In genomic region chr2:117631141-117631540, GRCh38 we compare ENCODE assay signal across 19 cellular contexts.
DNase-seq lines count a peak whose midpoint lies in the region; TF ChIP-seq lines count a peak whose summit lies in the region.
"Had no signal": no experiment of that assay in that cellular context is flagged by ENCODE, and none has a peak within 500 bp of the region (broad histone marks: within the 10 kb centered on the region; RNA-seq: fewer than 3 reads in every experiment).

No MANE protein-coding gene starts in this region.

- no peak overlapping the region for H3K4me2 ChIP-seq in SK-N-SH
- H3K4me2 ChIP-seq in neural cell (ENCODE audit: low read length): no peak overlapping the region

- DNase-seq in A673 (ENCODE audit: low spot score) (peak; percentile 27), NCI-H82 (lab: John Stamatoyannopoulos, UW) (peak; percentile 53), SK-N-SH (peak; percentile 80), NCI-H526 (lab: John Stamatoyannopoulos, UW) (no peak)
- DNase-seq in activated T-helper 2 cell treated with anti-CD3 and anti-CD28 coated beads, Interferon-gamma antibody, Interleukin-2, Interleukin-4, amounts not matched to agents 10 μg/mL and 5 μg/mL and 100 μg/mL, durations not matched to agents 14 hours and 24 hours and 36 hours (ENCODE audit: low spot score): no peak
- no peak for DNase-seq in stimulated activated CD4-positive, alpha-beta T cell treated with anti-CD3 and anti-CD28 coated beads, Interleukin-4, amount 100 ng/mL, for 4 hours
- DNase-seq: 8988T; C1 segment of cervical spinal cord; CD4-positive, CD25-positive, alpha-beta regulatory T cell; CD8-positive, alpha-beta memory T cell; COR-L47; DMS 273 treated with DMSO at 0.1 percent for 48 hours; DMS53; DND-41; EL; H9 had no signal

- H3K9ac ChIP-seq in SK-N-SH: no peak overlapping the region
- no peak overlapping the region for H3K9ac ChIP-seq in neural cell (ENCODE audit: low read length)

- H3K27ac ChIP-seq in A673 (ENCODE audit: low read depth, low read length, poor library complexity, severe bottlenecking) (no peak overlapping the region), SK-N-SH (ENCODE audit: low read depth in 2 of 2, low read length in 1 of 2) (peak overlapping the region in 1 of 2 experiments; percentile 99; a peak in 2 of 4 replicates), neural cell (ENCODE audit: low read length) (no peak overlapping the region)

- H3K9me3 Mint-ChIP-seq in activated T-helper 2 cell treated with anti-CD3 and anti-CD28 coated beads, Interferon-gamma antibody, Interleukin-2, Interleukin-4, amounts not matched to agents 10 μg/mL and 5 μg/mL and 100 μg/mL, durations not matched to agents 14 hours and 24 hours and 36 hours: no peaks in the 10 kb centered on the region

- POLR2A ChIA-PET in A673 (lab: Charles Lee; ENCODE audit: low non-redundant PET): no interaction called here
- POLR2A ChIA-PET in SK-N-SH (lab: Yijun Ruan, JAX): interaction anchor here (0.6 to 2.8 kb wide), 9 partner anchors 27 to 295 kb away, joined by 3 to 30 read pairs (median 4); no protein-coding TSS in a partner anchor

- no peaks in the 10 kb centered on the region for H3K4me1 ChIP-seq in A673 (ENCODE audit: insufficient read depth, low read length, poor library complexity, severe bottlenecking)
- H3K4me1 ChIP-seq in SK-N-SH (ENCODE audit: control insufficient read depth in 1 of 2, insufficient read depth in 2 of 2, low read depth in 1 of 2, low read length in 1 of 2): peaks cover 0 to 28% of the 10 kb centered on the region in 2 experiments; a peak in 2 of 4 replicates

- no peak for TF ChIP-seq CTCF in A673 (conservative IDR thresholded peaks at IDR 0.05; ENCODE audit: low read depth, low read length)
- TF ChIP-seq CTCF in SK-N-SH (IDR thresholded peaks at IDR 0.05): no peak
- TF ChIP-seq CTCF in neural cell (IDR thresholded peaks at IDR 0.05; ENCODE audit: poor library complexity, severe bottlenecking): no peak

- CTCF ChIA-PET in A673 (lab: Charles Lee): no interaction called here
- CTCF ChIA-PET in SK-N-SH (lab: Yijun Ruan, JAX): interaction anchor here (0.7 to 1.9 kb wide), 7 partner anchors 29 to 141 kb away, joined by 3 to 9 read pairs (median 4); no protein-coding TSS in a partner anchor

- H3K79me2 ChIP-seq in SK-N-SH (ENCODE audit: insufficient read depth) (no peaks in the 10 kb centered on the region), neural cell (replicated peaks; ENCODE audit: insufficient read depth, low read length) (no peaks in the 10 kb centered on the region)

- H4K20me1 ChIP-seq in SK-N-SH (ENCODE audit: insufficient read depth) (no peaks in the 10 kb centered on the region), neural cell (ENCODE audit: insufficient read depth) (no peaks in the 10 kb centered on the region)

- no peaks in the 10 kb centered on the region for H3K36me3 ChIP-seq in A673 (ENCODE audit: insufficient read depth, low read length, poor library complexity, severe bottlenecking)
- H3K36me3 ChIP-seq in SK-N-SH (replicated peaks in 1 of 2; ENCODE audit: control insufficient read depth in 1 of 2, insufficient read depth in 2 of 2, low read length in 1 of 2): no peaks in the 10 kb centered on the region
- H3K36me3 ChIP-seq in neural cell (ENCODE audit: insufficient read depth, low read length): no peaks in the 10 kb centered on the region

- no peaks in the 10 kb centered on the region for H3K27me3 ChIP-seq in A673 (replicated peaks; ENCODE audit: insufficient read depth, low read depth, low read length, poor library complexity)
- H3K27me3 ChIP-seq in SK-N-SH (ENCODE audit: insufficient read depth): no peaks in the 10 kb centered on the region
- no peaks in the 10 kb centered on the region for H3K27me3 ChIP-seq in neural cell (ENCODE audit: insufficient read depth, low read depth, low read length)

- no peaks in the 10 kb centered on the region for H3K27me3 Mint-ChIP-seq in activated T-helper 2 cell treated with anti-CD3 and anti-CD28 coated beads, Interferon-gamma antibody, Interleukin-2, Interleukin-4, amounts not matched to agents 10 μg/mL and 5 μg/mL and 100 μg/mL, durations not matched to agents 14 hours and 24 hours and 36 hours (ENCODE audit: low read depth)
- H3K27me3 Mint-ChIP-seq: B cell; CD4-positive, CD25-positive, alpha-beta regulatory T cell; CD8-positive, alpha-beta memory T cell had no signal

- H3K27ac Mint-ChIP-seq in activated T-helper 2 cell treated with anti-CD3 and anti-CD28 coated beads, Interferon-gamma antibody, Interleukin-2, Interleukin-4, amounts not matched to agents 10 μg/mL and 5 μg/mL and 100 μg/mL, durations not matched to agents 14 hours and 24 hours and 36 hours: no peak overlapping the region
- H3K27ac Mint-ChIP-seq: B cell; CD4-positive, CD25-positive, alpha-beta regulatory T cell; CD8-positive, alpha-beta memory T cell; H9 had no signal

- no peaks in the 10 kb centered on the region for H3K9me3 ChIP-seq in A673 (ENCODE audit: low read depth, low read length, poor library complexity, severe bottlenecking)
- no peaks in the 10 kb centered on the region for H3K9me3 ChIP-seq in SK-N-SH
- H3K9me3 ChIP-seq in neural cell (ENCODE audit: low read length): no peaks in the 10 kb centered on the region

- H3K4me3 ChIP-seq in A673 (ENCODE audit: low read depth, low read length, poor library complexity, severe bottlenecking) (no peak overlapping the region), SK-N-SH (ENCODE audit: low read depth in 2 of 2, low read length in 1 of 2) (no peak overlapping the region), neural cell (ENCODE audit: low read length) (peak overlapping the region; percentile 1)
- H3K4me3 ChIP-seq: GM12878 had no signal

- H3K4me3 Mint-ChIP-seq in activated T-helper 2 cell treated with anti-CD3 and anti-CD28 coated beads, Interferon-gamma antibody, Interleukin-2, Interleukin-4, amounts not matched to agents 10 μg/mL and 5 μg/mL and 100 μg/mL, durations not matched to agents 14 hours and 24 hours and 36 hours (ENCODE audit: low read depth): no peak overlapping the region
- H3K4me3 Mint-ChIP-seq: B cell; CD4-positive, CD25-positive, alpha-beta regulatory T cell; CD8-positive, alpha-beta memory T cell; H9 had no signal

- no peak overlapping the region for H2AFZ ChIP-seq in SK-N-SH (ENCODE audit: low read depth)
- no peak overlapping the region for H2AFZ ChIP-seq in neural cell (ENCODE audit: low read depth, low read length)

- H3K4me1 Mint-ChIP-seq in activated T-helper 2 cell treated with anti-CD3 and anti-CD28 coated beads, Interferon-gamma antibody, Interleukin-2, Interleukin-4, amounts not matched to agents 10 μg/mL and 5 μg/mL and 100 μg/mL, durations not matched to agents 14 hours and 24 hours and 36 hours (ENCODE audit: low read depth): no peaks in the 10 kb centered on the region
- H3K4me1 Mint-ChIP-seq: B cell; CD4-positive, CD25-positive, alpha-beta regulatory T cell; CD8-positive, alpha-beta memory T cell; H9 had no signal

- no TSS peak for BruUV-seq in A673 (replicated peaks; lab: Mats Ljungman, UMichigan)

- WGBS in SK-N-SH (ENCODE audit: low lambda C conversion rate): 2% methylated on average over 4 of the region's 4 CpGs

- intact Hi-C loops in A673 (cut with micrococcal nuclease; ENCODE audit: unreplicated experiment): no loop called here
- intact Hi-C loops in activated T-helper 2 cell treated with anti-CD3 and anti-CD28 coated beads, Interferon-gamma antibody, Interleukin-2, Interleukin-4, amounts not matched to agents 10 μg/mL and 5 μg/mL and 100 μg/mL, durations not matched to agents 14 hours and 24 hours and 36 hours (cut with micrococcal nuclease): no loop called here

- H3F3A ChIP-seq in SK-N-SH (replicated peaks; ENCODE audit: insufficient read depth) (no peaks in the 10 kb centered on the region), neural cell (ENCODE audit: insufficient read depth, low read length, poor library complexity, severe bottlenecking) (no peaks in the 10 kb centered on the region)

- TF ChIP-seq RAD21 in SK-N-SH (IDR thresholded peaks at IDR 0.05; ENCODE audit: low read length) (peak; percentile 33; the same call in 1 of the 2 replicates), neural cell (conservative IDR thresholded peaks at IDR 0.05) (no peak)

- TF ChIP-seq EP300 in SK-N-SH (IDR thresholded peaks at IDR 0.05; ENCODE audit: borderline replicate concordance in 1 of 2, low read depth in 1 of 2, low read length in 1 of 2): peak; percentile 65 to 100; a peak in 3 of 4 replicates
- peak; percentile 18 for TF ChIP-seq EP300 in neural cell (conservative IDR thresholded peaks at IDR 0.05; ENCODE audit: poor library complexity, severe bottlenecking)

- H3K36me3 Mint-ChIP-seq in activated T-helper 2 cell treated with anti-CD3 and anti-CD28 coated beads, Interferon-gamma antibody, Interleukin-2, Interleukin-4, amounts not matched to agents 10 μg/mL and 5 μg/mL and 100 μg/mL, durations not matched to agents 14 hours and 24 hours and 36 hours (ENCODE audit: low read depth): no peaks in the 10 kb centered on the region
- H3K36me3 Mint-ChIP-seq: CD4-positive, CD25-positive, alpha-beta regulatory T cell; CD8-positive, alpha-beta memory T cell had no signal

- no peaks in the 10 kb centered on the region for H3K9me2 ChIP-seq in SK-N-SH
- no peaks in the 10 kb centered on the region for H3K9me2 ChIP-seq in neural cell (ENCODE audit: insufficient read depth, low read length)

TF ChIP-seq in SK-N-SH, 30 proteins besides CTCF, POLR2A, EP300 and RAD21 (continues in another document):
- TF ChIP-seq FOXM1 (IDR thresholded peaks at IDR 0.05; ENCODE audit: low read depth): peak; percentile 77; the same call in 1 of the 2 replicates
- no peak for TF ChIP-seq IRF3 (IDR thresholded peaks at IDR 0.05; ENCODE audit: low read depth, low read length)

TF ChIP-seq in neural cell, 6 proteins besides CTCF, POLR2A, EP300 and RAD21 (continues in another document):
- no peak for TF ChIP-seq SMC3 (conservative IDR thresholded peaks at IDR 0.05; ENCODE audit: poor library complexity)
- no peak for TF ChIP-seq POLR2AphosphoS5 (IDR thresholded peaks at IDR 0.05)

Comparison
In these comparisons a context has a peak if more than half of its experiments do, and no peak if none do; other contexts are left out.
1. DNase-seq: peak in A673 (single experiment), NCI-H82 (single experiment) and SK-N-SH (single experiment); none in activated T-helper 2 cell treated with anti-CD3 and anti-CD28 coated beads, Interferon-gamma antibody, Interleukin-2, Interleukin-4, amounts not matched to agents 10 μg/mL and 5 μg/mL and 100 μg/mL, durations not matched to agents 14 hours and 24 hours and 36 hours (single experiment), NCI-H526 (0 of 2) and stimulated activated CD4-positive, alpha-beta T cell treated with anti-CD3 and anti-CD28 coated beads, Interleukin-4, amount 100 ng/mL, for 4 hours (0 of 2).